Comparison of ENCODE assay signal across 1 cellular context in the genomic region with DNA sequence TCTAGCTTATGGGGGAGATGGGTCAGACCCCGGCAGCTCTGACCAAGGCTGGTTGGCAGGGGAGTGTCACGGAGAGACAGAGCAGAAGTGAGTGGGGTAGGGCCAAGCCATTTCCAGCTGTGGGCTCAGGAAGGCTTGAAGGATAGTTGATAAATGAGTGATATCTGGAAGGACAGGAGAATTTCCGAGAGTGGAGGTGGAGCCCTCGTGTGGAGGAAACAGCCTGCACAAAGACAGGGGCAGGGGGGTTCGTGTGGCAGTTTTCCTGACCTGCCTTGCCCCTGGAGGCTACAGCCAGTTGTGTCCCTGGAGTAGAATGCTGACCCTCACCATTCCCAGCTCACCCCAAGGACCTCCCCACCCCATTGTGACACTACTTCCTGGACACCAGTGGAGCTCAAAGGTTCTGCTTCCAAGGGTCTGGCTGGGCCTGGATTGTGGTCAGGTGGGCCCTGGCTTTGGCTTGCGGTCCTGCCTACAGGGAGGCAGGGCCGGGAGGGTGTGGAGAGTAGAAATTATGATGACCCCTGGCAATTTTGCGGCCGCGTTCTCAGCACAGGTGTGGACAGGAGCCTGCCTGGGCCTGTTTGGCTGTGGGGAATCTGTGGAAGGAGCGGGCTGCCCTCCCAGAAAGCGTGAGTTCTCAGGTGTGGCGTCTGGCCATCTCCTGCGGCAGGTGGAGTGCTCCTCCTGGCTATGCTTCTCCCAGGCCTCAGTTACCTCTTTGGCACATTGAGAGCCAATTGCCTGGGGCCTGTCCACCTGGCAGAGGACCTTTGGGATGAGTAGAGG.
TF ChIP-seq lines count a peak whose summit lies in the region.

A gene with protein sequence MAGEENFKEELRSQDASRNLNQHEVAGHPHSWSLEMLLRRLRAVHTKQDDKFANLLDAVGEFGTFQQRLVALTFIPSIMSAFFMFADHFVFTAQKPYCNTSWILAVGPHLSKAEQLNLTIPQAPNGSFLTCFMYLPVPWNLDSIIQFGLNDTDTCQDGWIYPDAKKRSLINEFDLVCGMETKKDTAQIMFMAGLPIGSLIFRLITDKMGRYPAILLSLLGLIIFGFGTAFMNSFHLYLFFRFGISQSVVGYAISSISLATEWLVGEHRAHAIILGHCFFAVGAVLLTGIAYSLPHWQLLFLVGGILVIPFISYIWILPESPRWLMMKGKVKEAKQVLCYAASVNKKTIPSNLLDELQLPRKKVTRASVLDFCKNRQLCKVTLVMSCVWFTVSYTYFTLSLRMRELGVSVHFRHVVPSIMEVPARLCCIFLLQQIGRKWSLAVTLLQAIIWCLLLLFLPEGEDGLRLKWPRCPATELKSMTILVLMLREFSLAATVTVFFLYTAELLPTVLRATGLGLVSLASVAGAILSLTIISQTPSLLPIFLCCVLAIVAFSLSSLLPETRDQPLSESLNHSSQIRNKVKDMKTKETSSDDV (plus strand): TSS at position 400 of the 792 bp plus-strand sequence. CDS start 23,733 bp downstream, outside the sequence.

TF ChIP-seq in HepG2, 621 proteins besides CTCF, POLR2A, EP300 and RAD21 (continued from another document):
- TF ChIP-seq, protein P1, sequence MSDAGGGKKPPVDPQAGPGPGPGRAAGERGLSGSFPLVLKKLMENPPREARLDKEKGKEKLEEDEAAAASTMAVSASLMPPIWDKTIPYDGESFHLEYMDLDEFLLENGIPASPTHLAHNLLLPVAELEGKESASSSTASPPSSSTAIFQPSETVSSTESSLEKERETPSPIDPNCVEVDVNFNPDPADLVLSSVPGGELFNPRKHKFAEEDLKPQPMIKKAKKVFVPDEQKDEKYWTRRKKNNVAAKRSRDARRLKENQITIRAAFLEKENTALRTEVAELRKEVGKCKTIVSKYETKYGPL (CRISPR knock-in tag; IDR thresholded peaks at IDR 0.05): no peak
- TF ChIP-seq ZBTB8A (CRISPR knock-in tag; IDR thresholded peaks at IDR 0.05; ENCODE audit: borderline replicate concordance, low read depth): no peak
- TF ChIP-seq AGO2 (optimal IDR thresholded peaks at IDR 0.05; ENCODE audit: low read depth, low read length): no peak
- TF ChIP-seq, protein P2, sequence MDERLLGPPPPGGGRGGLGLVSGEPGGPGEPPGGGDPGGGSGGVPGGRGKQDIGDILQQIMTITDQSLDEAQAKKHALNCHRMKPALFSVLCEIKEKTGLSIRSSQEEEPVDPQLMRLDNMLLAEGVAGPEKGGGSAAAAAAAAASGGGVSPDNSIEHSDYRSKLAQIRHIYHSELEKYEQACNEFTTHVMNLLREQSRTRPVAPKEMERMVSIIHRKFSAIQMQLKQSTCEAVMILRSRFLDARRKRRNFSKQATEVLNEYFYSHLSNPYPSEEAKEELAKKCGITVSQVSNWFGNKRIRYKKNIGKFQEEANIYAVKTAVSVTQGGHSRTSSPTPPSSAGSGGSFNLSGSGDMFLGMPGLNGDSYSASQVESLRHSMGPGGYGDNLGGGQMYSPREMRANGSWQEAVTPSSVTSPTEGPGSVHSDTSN (CRISPR knock-in tag; IDR thresholded peaks at IDR 0.05): no peak
- TF ChIP-seq ZNF484 (CRISPR knock-in tag; IDR thresholded peaks at IDR 0.05; ENCODE audit: borderline replicate concordance, low read depth): no peak
- TF ChIP-seq, protein P3, sequence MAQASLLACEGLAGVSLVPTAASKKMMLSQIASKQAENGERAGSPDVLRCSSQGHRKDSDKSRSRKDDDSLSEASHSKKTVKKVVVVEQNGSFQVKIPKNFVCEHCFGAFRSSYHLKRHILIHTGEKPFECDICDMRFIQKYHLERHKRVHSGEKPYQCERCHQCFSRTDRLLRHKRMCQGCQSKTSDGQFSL (CRISPR knock-in tag; IDR thresholded peaks at IDR 0.05): no peak
- TF ChIP-seq SMC3 (IDR thresholded peaks at IDR 0.05; ENCODE audit: low read length): peak; percentile 43; the same call in 1 of the 2 replicates
- peak; percentile 30; the same call in 1 of the 2 replicates for TF ChIP-seq SALL1 (CRISPR knock-in tag; IDR thresholded peaks at IDR 0.05)
- TF ChIP-seq, protein P4, sequence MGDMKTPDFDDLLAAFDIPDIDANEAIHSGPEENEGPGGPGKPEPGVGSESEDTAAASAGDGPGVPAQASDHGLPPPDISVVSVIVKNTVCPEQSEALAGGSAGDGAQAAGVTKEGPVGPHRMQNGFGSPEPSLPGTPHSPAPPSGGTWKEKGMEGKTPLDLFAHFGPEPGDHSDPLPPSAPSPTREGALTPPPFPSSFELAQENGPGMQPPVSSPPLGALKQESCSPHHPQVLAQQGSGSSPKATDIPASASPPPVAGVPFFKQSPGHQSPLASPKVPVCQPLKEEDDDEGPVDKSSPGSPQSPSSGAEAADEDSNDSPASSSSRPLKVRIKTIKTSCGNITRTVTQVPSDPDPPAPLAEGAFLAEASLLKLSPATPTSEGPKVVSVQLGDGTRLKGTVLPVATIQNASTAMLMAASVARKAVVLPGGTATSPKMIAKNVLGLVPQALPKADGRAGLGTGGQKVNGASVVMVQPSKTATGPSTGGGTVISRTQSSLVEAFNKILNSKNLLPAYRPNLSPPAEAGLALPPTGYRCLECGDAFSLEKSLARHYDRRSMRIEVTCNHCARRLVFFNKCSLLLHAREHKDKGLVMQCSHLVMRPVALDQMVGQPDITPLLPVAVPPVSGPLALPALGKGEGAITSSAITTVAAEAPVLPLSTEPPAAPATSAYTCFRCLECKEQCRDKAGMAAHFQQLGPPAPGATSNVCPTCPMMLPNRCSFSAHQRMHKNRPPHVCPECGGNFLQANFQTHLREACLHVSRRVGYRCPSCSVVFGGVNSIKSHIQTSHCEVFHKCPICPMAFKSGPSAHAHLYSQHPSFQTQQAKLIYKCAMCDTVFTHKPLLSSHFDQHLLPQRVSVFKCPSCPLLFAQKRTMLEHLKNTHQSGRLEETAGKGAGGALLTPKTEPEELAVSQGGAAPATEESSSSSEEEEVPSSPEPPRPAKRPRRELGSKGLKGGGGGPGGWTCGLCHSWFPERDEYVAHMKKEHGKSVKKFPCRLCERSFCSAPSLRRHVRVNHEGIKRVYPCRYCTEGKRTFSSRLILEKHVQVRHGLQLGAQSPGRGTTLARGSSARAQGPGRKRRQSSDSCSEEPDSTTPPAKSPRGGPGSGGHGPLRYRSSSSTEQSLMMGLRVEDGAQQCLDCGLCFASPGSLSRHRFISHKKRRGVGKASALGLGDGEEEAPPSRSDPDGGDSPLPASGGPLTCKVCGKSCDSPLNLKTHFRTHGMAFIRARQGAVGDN (CRISPR knock-in tag; IDR thresholded peaks at IDR 0.05): peak; percentile 23; the same call in 1 of the 2 replicates
- no peak for TF ChIP-seq ZNF841 (CRISPR knock-in tag; IDR thresholded peaks at IDR 0.05; ENCODE audit: borderline replicate concordance)
- TF ChIP-seq NONO (IDR thresholded peaks at IDR 0.05): no peak
- TF ChIP-seq NONO (CRISPR knock-in tag; conservative IDR thresholded peaks at IDR 0.05): no peak
- no peak for TF ChIP-seq RNF2 (conservative IDR thresholded peaks at IDR 0.05; ENCODE audit: low read depth)
- TF ChIP-seq, protein P5, sequence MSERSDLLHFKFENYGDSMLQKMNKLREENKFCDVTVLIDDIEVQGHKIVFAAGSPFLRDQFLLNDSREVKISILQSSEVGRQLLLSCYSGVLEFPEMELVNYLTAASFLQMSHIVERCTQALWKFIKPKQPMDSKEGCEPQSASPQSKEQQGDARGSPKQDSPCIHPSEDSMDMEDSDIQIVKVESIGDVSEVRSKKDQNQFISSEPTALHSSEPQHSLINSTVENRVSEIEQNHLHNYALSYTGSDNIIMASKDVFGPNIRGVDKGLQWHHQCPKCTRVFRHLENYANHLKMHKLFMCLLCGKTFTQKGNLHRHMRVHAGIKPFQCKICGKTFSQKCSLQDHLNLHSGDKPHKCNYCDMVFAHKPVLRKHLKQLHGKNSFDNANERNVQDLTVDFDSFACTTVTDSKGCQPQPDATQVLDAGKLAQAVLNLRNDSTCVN (CRISPR knock-in tag; IDR thresholded peaks at IDR 0.05; ENCODE audit: borderline replicate concordance): no peak
- TF ChIP-seq ZSCAN22 (CRISPR knock-in tag; IDR thresholded peaks at IDR 0.05): no peak
- no peak for TF ChIP-seq HHEX (CRISPR knock-in tag; IDR thresholded peaks at IDR 0.05)
- no peak for TF ChIP-seq HOXA5 (CRISPR knock-in tag; IDR thresholded peaks at IDR 0.05)
- TF ChIP-seq, protein P6, sequence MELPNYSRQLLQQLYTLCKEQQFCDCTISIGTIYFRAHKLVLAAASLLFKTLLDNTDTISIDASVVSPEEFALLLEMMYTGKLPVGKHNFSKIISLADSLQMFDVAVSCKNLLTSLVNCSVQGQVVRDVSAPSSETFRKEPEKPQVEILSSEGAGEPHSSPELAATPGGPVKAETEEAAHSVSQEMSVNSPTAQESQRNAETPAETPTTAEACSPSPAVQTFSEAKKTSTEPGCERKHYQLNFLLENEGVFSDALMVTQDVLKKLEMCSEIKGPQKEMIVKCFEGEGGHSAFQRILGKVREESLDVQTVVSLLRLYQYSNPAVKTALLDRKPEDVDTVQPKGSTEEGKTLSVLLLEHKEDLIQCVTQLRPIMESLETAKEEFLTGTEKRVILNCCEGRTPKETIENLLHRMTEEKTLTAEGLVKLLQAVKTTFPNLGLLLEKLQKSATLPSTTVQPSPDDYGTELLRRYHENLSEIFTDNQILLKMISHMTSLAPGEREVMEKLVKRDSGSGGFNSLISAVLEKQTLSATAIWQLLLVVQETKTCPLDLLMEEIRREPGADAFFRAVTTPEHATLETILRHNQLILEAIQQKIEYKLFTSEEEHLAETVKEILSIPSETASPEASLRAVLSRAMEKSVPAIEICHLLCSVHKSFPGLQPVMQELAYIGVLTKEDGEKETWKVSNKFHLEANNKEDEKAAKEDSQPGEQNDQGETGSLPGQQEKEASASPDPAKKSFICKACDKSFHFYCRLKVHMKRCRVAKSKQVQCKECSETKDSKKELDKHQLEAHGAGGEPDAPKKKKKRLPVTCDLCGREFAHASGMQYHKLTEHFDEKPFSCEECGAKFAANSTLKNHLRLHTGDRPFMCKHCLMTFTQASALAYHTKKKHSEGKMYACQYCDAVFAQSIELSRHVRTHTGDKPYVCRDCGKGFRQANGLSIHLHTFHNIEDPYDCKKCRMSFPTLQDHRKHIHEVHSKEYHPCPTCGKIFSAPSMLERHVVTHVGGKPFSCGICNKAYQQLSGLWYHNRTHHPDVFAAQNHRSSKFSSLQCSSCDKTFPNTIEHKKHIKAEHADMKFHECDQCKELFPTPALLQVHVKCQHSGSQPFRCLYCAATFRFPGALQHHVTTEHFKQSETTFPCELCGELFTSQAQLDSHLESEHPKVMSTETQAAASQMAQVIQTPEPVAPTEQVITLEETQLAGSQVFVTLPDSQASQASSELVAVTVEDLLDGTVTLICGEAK (IDR thresholded peaks at IDR 0.05): no peak
- TF ChIP-seq, protein P6 (CRISPR knock-in tag; IDR thresholded peaks at IDR 0.05): no peak
TF ChIP-seq in HepG2: peak in this region for 5.
